In the genomic region with DNA sequence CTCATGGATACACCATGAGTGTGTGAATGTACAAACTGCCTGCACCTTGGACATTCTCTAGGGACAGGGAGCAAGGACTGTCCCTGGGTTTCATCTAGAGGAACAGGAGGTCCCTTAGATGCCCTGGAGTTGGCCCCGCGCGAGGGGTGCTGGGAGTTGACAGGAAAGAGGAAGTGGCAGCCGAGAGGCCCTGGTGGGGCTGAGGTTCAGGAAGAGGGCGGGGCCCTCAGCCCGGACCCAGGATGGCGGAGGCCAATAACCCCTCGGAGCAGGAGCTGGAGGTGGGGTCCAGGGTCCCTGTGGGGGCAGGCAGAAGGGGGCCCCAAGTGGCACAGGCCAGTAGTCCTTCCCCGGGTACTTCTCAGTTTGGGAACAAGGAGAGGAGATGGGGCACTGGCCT, we compare ENCODE assay signal across 8 cellular contexts. TPM values are rescaled to one million over a fixed set of nuclear protein-coding genes. Genes with fewer than 3 reads are reported as not detected.
A peak's percentile ranks its signal among the peaks of the same experiment; 100 is the strongest.
DNase-seq lines count a peak whose midpoint lies in the region; ATAC-seq and TF ChIP-seq lines count a peak whose summit lies in the region.

No MANE protein-coding gene starts in this region.

- TF ChIP-seq CTCF in WTC11 (IDR thresholded peaks at IDR 0.05) (no peak), testis (IDR thresholded peaks at IDR 0.05) (no peak)

- intact Hi-C loops in testis (cut with DNase I; ENCODE audit: low total_unique reads), result no loop called here

- peaks cover 8% of the 10 kb centered on the region for H3K4me1 Mint-ChIP-seq in WTC11
- peaks cover 53% of the 10 kb centered on the region for H3K4me1 Mint-ChIP-seq in central memory CD8-positive, alpha-beta T cell
- peaks cover 26 to 73% (median 56%) of the 10 kb centered on the region in 4 donors for H3K4me1 Mint-ChIP-seq in naive thymus-derived CD8-positive, alpha-beta T cell

- TF ChIP-seq POLR2A in testis (IDR thresholded peaks at IDR 0.05), result no peak

- H3K27me3 Mint-ChIP-seq in WTC11 (ENCODE audit: low read depth), result no peaks in the 10 kb centered on the region
- no peaks in the 10 kb centered on the region for H3K27me3 Mint-ChIP-seq in central memory CD8-positive, alpha-beta T cell
- no peaks in the 10 kb centered on the region for H3K27me3 Mint-ChIP-seq in naive thymus-derived CD8-positive, alpha-beta T cell

- 69 to 81% methylated on average over 9 of the region's 9 CpGs for WGBS in testis, 2 donors

- H3K9me3 ChIP-seq in testis, result no peaks in the 10 kb centered on the region

- no peak for DNase-seq in WTC11 (ENCODE audit: low spot score)
- DNase-seq in central memory CD8-positive, alpha-beta T cell (ENCODE audit: low spot score in 2 of 2), result peak; percentile 59
- DNase-seq in naive thymus-derived CD8-positive, alpha-beta T cell, result peak; percentile 56 to 85 (median 74)
- DNase-seq in testis, result peak; percentile 45
- DNase-seq in NCI-H1092 treated with DMSO at 0.1 percent for 48 hours (lab: John Stamatoyannopoulos, UW), result no peak
- no peak for DNase-seq in occipital lobe (lab: John Stamatoyannopoulos, UW)

- no peak overlapping the region for H3K4me3 Mint-ChIP-seq in WTC11
- peak overlapping the region; percentile 99 for H3K4me3 Mint-ChIP-seq in central memory CD8-positive, alpha-beta T cell
- H3K4me3 Mint-ChIP-seq in naive thymus-derived CD8-positive, alpha-beta T cell, result peak overlapping the region; percentile 86 to 100 (median 92)

- peak overlapping the region; percentile 68; the same call in 1 of the 2 replicates for H3K27ac Mint-ChIP-seq in WTC11
- H3K27ac Mint-ChIP-seq in central memory CD8-positive, alpha-beta T cell (ENCODE audit: low read depth), result peak overlapping the region; percentile 99
- H3K27ac Mint-ChIP-seq in naive thymus-derived CD8-positive, alpha-beta T cell, result peak overlapping the region; percentile 89 to 98 (median 95)

- CTCF ChIA-PET in WTC11 (lab: Charles Lee), result no interaction called here

- H3K36me3 ChIP-seq in testis (ENCODE audit: low read depth, missing control alignments), result no peaks in the 10 kb centered on the region

- H3K9me3 Mint-ChIP-seq in WTC11, result no peaks in the 10 kb centered on the region
- H3K9me3 Mint-ChIP-seq in central memory CD8-positive, alpha-beta T cell, result no peaks in the 10 kb centered on the region
- no peaks in the 10 kb centered on the region for H3K9me3 Mint-ChIP-seq in naive thymus-derived CD8-positive, alpha-beta T cell

- H3K36me3 Mint-ChIP-seq in WTC11, result peaks cover 29% of the 10 kb centered on the region
- H3K36me3 Mint-ChIP-seq in central memory CD8-positive, alpha-beta T cell (ENCODE audit: insufficient read depth), result peaks cover 41% of the 10 kb centered on the region
- H3K36me3 Mint-ChIP-seq in naive thymus-derived CD8-positive, alpha-beta T cell, result peaks cover 4 to 53% (median 18%) of the 10 kb centered on the region in 3 donors

- ATAC-seq in GM18867 (IDR thresholded peaks at IDR 0.05; ENCODE audit: unreplicated experiment) (peak; percentile 80), HG03103 (IDR thresholded peaks at IDR 0.05; ENCODE audit: low read depth, unreplicated experiment) (peak; percentile 93), WTC11 (no peak)
- peak; percentile 98 for ATAC-seq in central memory CD8-positive, alpha-beta T cell (replicated peaks; ENCODE audit: extremely low read depth, poor library complexity, severe bottlenecking)
- ATAC-seq in naive thymus-derived CD8-positive, alpha-beta T cell, result peak; percentile 98 to 100

- POLR2A ChIA-PET in WTC11 (lab: Charles Lee), result no interaction called here
- POLR2A ChIA-PET in naive thymus-derived CD8-positive, alpha-beta T cell (lab: Charles Lee), result interaction anchor here (0.6 to 1.3 kb wide), 7 partner anchors 9 to 76 kb away, joined by 3 to 11 read pairs (median 3); a partner anchor contains a TSS

- no peak overlapping the region for H3K4me3 ChIP-seq in testis

- H3K27ac ChIP-seq in testis, result no peak overlapping the region

- peaks cover 12% of the 10 kb centered on the region for H3K4me1 ChIP-seq in testis

- H3K27me3 ChIP-seq in testis, result no peaks in the 10 kb centered on the region

TF ChIP-seq in WTC11, 78 proteins besides CTCF, POLR2A, EP300 and RAD21 (continues in another document):
- no peak for TF ChIP-seq TEAD4 (CRISPR knock-in tag; IDR thresholded peaks at IDR 0.05)
- TF ChIP-seq SOX15 (CRISPR knock-in tag; IDR thresholded peaks at IDR 0.05), result no peak
- TF ChIP-seq GABPB1 (CRISPR knock-in tag; IDR thresholded peaks at IDR 0.05), result no peak
- TF ChIP-seq KAT7 (CRISPR knock-in tag; IDR thresholded peaks at IDR 0.05; ENCODE audit: borderline replicate concordance), result no peak
- TF ChIP-seq, protein P1, sequence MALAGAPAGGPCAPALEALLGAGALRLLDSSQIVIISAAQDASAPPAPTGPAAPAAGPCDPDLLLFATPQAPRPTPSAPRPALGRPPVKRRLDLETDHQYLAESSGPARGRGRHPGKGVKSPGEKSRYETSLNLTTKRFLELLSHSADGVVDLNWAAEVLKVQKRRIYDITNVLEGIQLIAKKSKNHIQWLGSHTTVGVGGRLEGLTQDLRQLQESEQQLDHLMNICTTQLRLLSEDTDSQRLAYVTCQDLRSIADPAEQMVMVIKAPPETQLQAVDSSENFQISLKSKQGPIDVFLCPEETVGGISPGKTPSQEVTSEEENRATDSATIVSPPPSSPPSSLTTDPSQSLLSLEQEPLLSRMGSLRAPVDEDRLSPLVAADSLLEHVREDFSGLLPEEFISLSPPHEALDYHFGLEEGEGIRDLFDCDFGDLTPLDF (CRISPR knock-in tag; IDR thresholded peaks at IDR 0.05), result no peak
- TF ChIP-seq, protein P2, sequence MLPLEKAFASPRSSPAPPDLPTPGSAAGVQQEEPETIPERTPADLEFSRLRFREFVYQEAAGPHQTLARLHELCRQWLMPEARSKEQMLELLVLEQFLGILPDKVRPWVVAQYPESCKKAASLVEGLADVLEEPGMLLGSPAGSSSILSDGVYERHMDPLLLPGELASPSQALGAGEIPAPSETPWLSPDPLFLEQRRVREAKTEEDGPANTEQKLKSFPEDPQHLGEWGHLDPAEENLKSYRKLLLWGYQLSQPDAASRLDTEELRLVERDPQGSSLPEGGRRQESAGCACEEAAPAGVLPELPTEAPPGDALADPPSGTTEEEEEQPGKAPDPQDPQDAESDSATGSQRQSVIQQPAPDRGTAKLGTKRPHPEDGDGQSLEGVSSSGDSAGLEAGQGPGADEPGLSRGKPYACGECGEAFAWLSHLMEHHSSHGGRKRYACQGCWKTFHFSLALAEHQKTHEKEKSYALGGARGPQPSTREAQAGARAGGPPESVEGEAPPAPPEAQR (CRISPR knock-in tag; IDR thresholded peaks at IDR 0.05), result no peak
- TF ChIP-seq, protein P3, sequence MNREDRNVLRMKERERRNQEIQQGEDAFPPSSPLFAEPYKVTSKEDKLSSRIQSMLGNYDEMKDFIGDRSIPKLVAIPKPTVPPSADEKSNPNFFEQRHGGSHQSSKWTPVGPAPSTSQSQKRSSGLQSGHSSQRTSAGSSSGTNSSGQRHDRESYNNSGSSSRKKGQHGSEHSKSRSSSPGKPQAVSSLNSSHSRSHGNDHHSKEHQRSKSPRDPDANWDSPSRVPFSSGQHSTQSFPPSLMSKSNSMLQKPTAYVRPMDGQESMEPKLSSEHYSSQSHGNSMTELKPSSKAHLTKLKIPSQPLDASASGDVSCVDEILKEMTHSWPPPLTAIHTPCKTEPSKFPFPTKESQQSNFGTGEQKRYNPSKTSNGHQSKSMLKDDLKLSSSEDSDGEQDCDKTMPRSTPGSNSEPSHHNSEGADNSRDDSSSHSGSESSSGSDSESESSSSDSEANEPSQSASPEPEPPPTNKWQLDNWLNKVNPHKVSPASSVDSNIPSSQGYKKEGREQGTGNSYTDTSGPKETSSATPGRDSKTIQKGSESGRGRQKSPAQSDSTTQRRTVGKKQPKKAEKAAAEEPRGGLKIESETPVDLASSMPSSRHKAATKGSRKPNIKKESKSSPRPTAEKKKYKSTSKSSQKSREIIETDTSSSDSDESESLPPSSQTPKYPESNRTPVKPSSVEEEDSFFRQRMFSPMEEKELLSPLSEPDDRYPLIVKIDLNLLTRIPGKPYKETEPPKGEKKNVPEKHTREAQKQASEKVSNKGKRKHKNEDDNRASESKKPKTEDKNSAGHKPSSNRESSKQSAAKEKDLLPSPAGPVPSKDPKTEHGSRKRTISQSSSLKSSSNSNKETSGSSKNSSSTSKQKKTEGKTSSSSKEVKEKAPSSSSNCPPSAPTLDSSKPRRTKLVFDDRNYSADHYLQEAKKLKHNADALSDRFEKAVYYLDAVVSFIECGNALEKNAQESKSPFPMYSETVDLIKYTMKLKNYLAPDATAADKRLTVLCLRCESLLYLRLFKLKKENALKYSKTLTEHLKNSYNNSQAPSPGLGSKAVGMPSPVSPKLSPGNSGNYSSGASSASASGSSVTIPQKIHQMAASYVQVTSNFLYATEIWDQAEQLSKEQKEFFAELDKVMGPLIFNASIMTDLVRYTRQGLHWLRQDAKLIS (CRISPR knock-in tag; IDR thresholded peaks at IDR 0.05; ENCODE audit: borderline replicate concordance), result no peak

RNA-seq across cellular contexts. Expression of a gene that starts 6.9 kb away (rescaled TPM):
- 170 to 197 TPM (median 187 TPM) in 3 replicates for total RNA-seq in WTC11 (2021)
- 100 to 1,000 TPM; 188 to 200 TPM for total RNA-seq in naive thymus-derived CD8-positive, alpha-beta T cell
- polyA plus RNA-seq in naive thymus-derived CD8-positive, alpha-beta T cell, result 10 to 100 TPM; 45.5 to 96.6 (median 56.8) TPM
- total RNA-seq in testis, result 100 to 1,000 TPM; 204 to 259 TPM
- polyA plus RNA-seq in testis (ENCODE audit: insufficient read depth, low read depth, low replicate concordance), result 116 TPM
- total RNA-seq in occipital lobe, result 86.3 TPM

RNA-seq across cellular contexts. Expression of a gene that starts 20.9 kb away (rescaled TPM):
- total RNA-seq in WTC11 (2021), result 103 to 136 TPM (median 105 TPM) in 3 replicates
- 100 to 1,000 TPM; 158 to 165 TPM for total RNA-seq in naive thymus-derived CD8-positive, alpha-beta T cell
- polyA plus RNA-seq in naive thymus-derived CD8-positive, alpha-beta T cell, result 100 to 1,000 TPM in 2 of 3 donors, 10 to 100 TPM in 1; 96.0 to 136 (median 106) TPM
- 100 to 1,000 TPM; 218 to 295 TPM for total RNA-seq in testis
- polyA plus RNA-seq in testis (ENCODE audit: insufficient read depth, low read depth, low replicate concordance), result 323 TPM
- total RNA-seq in occipital lobe, result 26.2 TPM

RNA-seq across cellular contexts. Expression of a gene that starts 35.1 kb away (rescaled TPM):
- 0.68 to 1.2 TPM (median 0.87 TPM) in 3 replicates for total RNA-seq in WTC11 (2021)
- not detected for total RNA-seq in naive thymus-derived CD8-positive, alpha-beta T cell
- polyA plus RNA-seq in naive thymus-derived CD8-positive, alpha-beta T cell, result not detected
- total RNA-seq in testis, result 1 to 10 TPM; 1.4 to 1.5 TPM
- 0.22 TPM for polyA plus RNA-seq in testis (ENCODE audit: insufficient read depth, low read depth, low replicate concordance)
- not detected for total RNA-seq in occipital lobe

RNA-seq across cellular contexts. Expression of a gene that starts 55.9 kb away (rescaled TPM):
- total RNA-seq in WTC11 (2021), result 70.7 to 76.5 TPM (median 75.0 TPM) in 3 replicates
- 10 to 100 TPM; 19.9 to 23.0 TPM for total RNA-seq in naive thymus-derived CD8-positive, alpha-beta T cell
- 10 to 100 TPM; 32.2 to 35.0 (median 33.5) TPM for polyA plus RNA-seq in naive thymus-derived CD8-positive, alpha-beta T cell
- total RNA-seq in testis, result 10 to 100 TPM; 55.0 to 57.5 TPM
- 47.8 TPM for polyA plus RNA-seq in testis (ENCODE audit: insufficient read depth, low read depth, low replicate concordance)
- 28.4 TPM for total RNA-seq in occipital lobe

RNA-seq across cellular contexts. Expression of a gene that starts 58.8 kb away (rescaled TPM):
- total RNA-seq in WTC11 (2021) (3.2 to 4.0 TPM (median 3.9 TPM) in 3 replicates), testis (10 to 100 TPM in 1 of 2 donors, 1 to 10 TPM in 1; 8.7 to 14.6 TPM), occipital lobe (1.2 TPM)
- 100 to 1,000 TPM; 112 to 116 TPM for total RNA-seq in naive thymus-derived CD8-positive, alpha-beta T cell
- 100 to 1,000 TPM; 122 to 164 (median 158) TPM for polyA plus RNA-seq in naive thymus-derived CD8-positive, alpha-beta T cell
- 21.2 TPM for polyA plus RNA-seq in testis (ENCODE audit: insufficient read depth, low read depth, low replicate concordance)

Comparison
In these comparisons a context has a peak if more than half of its experiments do, and no peak if none do; other contexts are left out.
1. DNase-seq: peak in central memory CD8-positive, alpha-beta T cell (2 of 2), naive thymus-derived CD8-positive, alpha-beta T cell (10 of 10) and testis (single experiment); none in WTC11 (single experiment), NCI-H1092 treated with DMSO at 0.1 percent for 48 hours (single experiment) and occipital lobe (single experiment).
2. Peak in every context shown above with its lines, with median percentiles within 50 percentile points of each other: H3K27ac Mint-ChIP-seq.